17 cellular contexts compared by ENCODE assay signal in the genomic region with DNA sequence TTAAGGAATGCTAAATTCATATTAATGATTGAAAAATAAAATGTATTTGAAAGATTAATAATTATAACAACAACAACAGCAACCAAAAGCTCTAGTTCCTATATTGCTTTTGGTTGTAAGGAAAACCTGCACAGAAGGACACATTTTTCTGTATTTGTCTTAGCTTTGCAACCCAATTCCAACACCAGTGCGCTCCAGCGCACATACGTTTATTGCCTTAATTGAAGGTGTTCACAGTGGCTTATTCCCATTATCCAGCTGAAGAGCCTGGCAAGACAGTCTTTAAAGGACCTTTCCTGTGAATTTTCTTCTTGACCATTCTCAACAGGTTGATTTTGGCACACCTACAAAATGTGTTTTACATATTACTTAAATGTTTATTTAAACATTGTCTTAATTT.
DNase-seq lines count a peak whose midpoint lies in the region; ATAC-seq and TF ChIP-seq lines count a peak whose summit lies in the region.
"Had no signal": no experiment of that assay in that cellular context is flagged by ENCODE, and none has a peak within 500 bp of the region (broad histone marks: within the 10 kb centered on the region; RNA-seq: fewer than 3 reads in every experiment).

No MANE protein-coding gene starts in this region.

- H4K91ac ChIP-seq in neuronal stem cell (ENCODE audit: low read depth, low read length, poor library complexity) = no peak overlapping the region

- no peak overlapping the region for H3K9ac ChIP-seq in neuronal stem cell (ENCODE audit: low read depth, low read length, poor library complexity)

- no peak overlapping the region for H3K4me3 ChIP-seq in kidney epithelial cell (ENCODE audit: low read depth, low read length)
- no peak overlapping the region for H3K4me3 ChIP-seq in neuronal stem cell (ENCODE audit: low read length in 2 of 2)
- H3K4me3 ChIP-seq: A549 had no signal

- H2BK120ac ChIP-seq in neuronal stem cell (ENCODE audit: low read depth, low read length) = no peak overlapping the region

- no peaks in the 10 kb centered on the region for H3K9me3 ChIP-seq in neuronal stem cell (replicated peaks in 1 of 2; ENCODE audit: control insufficient read depth in 2 of 2, insufficient read depth in 1 of 2, low read depth in 1 of 2, low read length in 2 of 2)
- H3K9me3 ChIP-seq: A549 had no signal

- H2BK5ac ChIP-seq in neuronal stem cell (ENCODE audit: low read length) = no peak overlapping the region

- H2AK5ac ChIP-seq in neuronal stem cell (ENCODE audit: low read depth, low read length) = no peak overlapping the region

- no peak overlapping the region for H2AFZ ChIP-seq in neuronal stem cell (ENCODE audit: low read length)

- DNase-seq in NCI-H1105 treated with DMSO at 0.1 percent for 48 hours (lab: John Stamatoyannopoulos, UW) = peak; percentile 56
- no peak for DNase-seq in NCI-H1105 (lab: John Stamatoyannopoulos, UW)
- peak; percentile 0 for DNase-seq in COR-L47 (lab: John Stamatoyannopoulos, UW)
- DNase-seq in kidney epithelial cell (ENCODE audit: low read depth) = peak; percentile 1
- peak; percentile 9 for DNase-seq in neuronal stem cell (ENCODE audit: low spot score)
- DNase-seq in DMS153 treated with DMSO at 0.1 percent for 48 hours (lab: John Stamatoyannopoulos, UW; ENCODE audit: unreplicated experiment) = no peak
- DNase-seq: AML-193; CD4-positive, alpha-beta T cell; DMS153; DMS79 treated with DMSO at 0.1 percent for 48 hours; GF-D8; H9 had no signal

- no peak overlapping the region for H2BK15ac ChIP-seq in neuronal stem cell (ENCODE audit: low read length)

- H3K27me3 ChIP-seq in kidney epithelial cell (ENCODE audit: control insufficient read depth, insufficient read depth, low read length) (no peaks in the 10 kb centered on the region), neuronal stem cell (ENCODE audit: control insufficient read depth in 3 of 3, insufficient read depth in 3 of 3, low read depth in 1 of 3, low read length in 3 of 3) (no peaks in the 10 kb centered on the region)

- no peak overlapping the region for H3K23ac ChIP-seq in neuronal stem cell (ENCODE audit: low read depth, low read length, poor library complexity)

- no peak for TF ChIP-seq CTCF in kidney epithelial cell (IDR thresholded peaks at IDR 0.05; ENCODE audit: insufficient read depth, low read length, poor library complexity, severe bottlenecking)

- H4K8ac ChIP-seq in neuronal stem cell (ENCODE audit: low read depth, low read length) = no peak overlapping the region

- H3K4ac ChIP-seq in neuronal stem cell (ENCODE audit: low read length) = no peak overlapping the region

- no peaks in the 10 kb centered on the region for H3K4me1 ChIP-seq in neuronal stem cell (ENCODE audit: control insufficient read depth in 2 of 2, insufficient read depth in 1 of 2, low read depth in 1 of 2, low read length in 2 of 2)
- H3K4me1 ChIP-seq: A549 had no signal

- H3K4me2 ChIP-seq in neuronal stem cell (ENCODE audit: insufficient read depth, low read length, poor library complexity, severe bottlenecking) = no peak overlapping the region
- H3K4me2 ChIP-seq: A549 had no signal

- WGBS in neuronal stem cell (ENCODE audit: extremely low coverage in 2 of 2, insufficient read length in 2 of 2, insufficient replicate concordance in 1 of 2), 2 donors = no CpG with 5 or more reads among the region's 3 CpGs

- no peak for ATAC-seq in HG02840 (IDR thresholded peaks at IDR 0.05; ENCODE audit: low FRiP score, unreplicated experiment)
- ATAC-seq: A549, HepG2 had no signal

- H2BK12ac ChIP-seq in neuronal stem cell (ENCODE audit: low read length) = no peak overlapping the region

- no peak overlapping the region for H3K27ac ChIP-seq in neuronal stem cell (replicated peaks; ENCODE audit: low read length)
- H3K27ac ChIP-seq: 22Rv1, A549, C4-2B had no signal

- H3K18ac ChIP-seq in neuronal stem cell (ENCODE audit: low read length) = no peak overlapping the region

- H3K79me1 ChIP-seq in neuronal stem cell (ENCODE audit: low read depth, low read length) = no peaks in the 10 kb centered on the region

- H3K36me3 ChIP-seq in kidney epithelial cell (ENCODE audit: control insufficient read depth, insufficient read depth, low read length) (no peaks in the 10 kb centered on the region), neuronal stem cell (replicated peaks in 1 of 2; ENCODE audit: control insufficient read depth in 2 of 2, insufficient read depth in 2 of 2, low read length in 2 of 2) (no peaks in the 10 kb centered on the region)

- no peak overlapping the region for H3K14ac ChIP-seq in neuronal stem cell (ENCODE audit: low read length)

Comparison
In these comparisons a context has a peak if more than half of its experiments do, and no peak if none do; other contexts are left out.
1. DNase-seq: peak in NCI-H1105 treated with DMSO at 0.1 percent for 48 hours (single experiment), COR-L47 (single experiment), kidney epithelial cell (single experiment) and neuronal stem cell (single experiment); none in NCI-H1105 (single experiment) and DMS153 treated with DMSO at 0.1 percent for 48 hours (single experiment).